Comparison of ENCODE assay signal across 8 cellular contexts in genomic region chr5:65562731-65563701, GRCh38. TPM values are rescaled to one million over a fixed set of nuclear protein-coding genes. Genes with fewer than 3 reads are reported as not detected.
DNase-seq lines count a peak whose midpoint lies in the region; ATAC-seq, FAIRE-seq and TF ChIP-seq lines count a peak whose summit lies in the region.

Gene CENPK, minus strand, starts transcription at chr5:65563168. Its CDS starts 8,261 bp downstream, at chr5:65554907.
Gene PPWD1, plus strand, starts transcription at chr5:65563296. Its CDS starts 15 bp downstream, at chr5:65563311.

- 0% methylated on average over 54 of the region's 54 CpGs for WGBS in sigmoid colon, 2 donors

- H3K36me3 Mint-ChIP-seq in brain, result peaks cover 3% of the 10 kb centered on the region

- TF ChIP-seq POLR2A in sigmoid colon (IDR thresholded peaks at IDR 0.05), result peak; percentile 39 to 65

- peaks cover 61% of the 10 kb centered on the region for H3K4me1 Mint-ChIP-seq in brain

- H3K27ac ChIP-seq in 22Rv1 (peak within 1 kb of the TSS; percentile 82), sigmoid colon (peak within 1 kb of the TSS; percentile 80 to 88 (median 87))

- intact Hi-C loops in sigmoid colon (cut with DNase I), result loop anchor here (2.0 to 10.0 kb wide), 4 partner anchors 62 to 798 kb away; partner anchors contain the start of genes ADAMTS6, CWC27, SHLD3 and SREK1

- ATAC-seq in GM18520 (IDR thresholded peaks at IDR 0.05; ENCODE audit: unreplicated experiment) (peak; percentile 99), HG03064 (IDR thresholded peaks at IDR 0.05; ENCODE audit: low read depth, unreplicated experiment) (peak; percentile 99)

- H3K36me3 ChIP-seq in sigmoid colon, result no peaks in the 10 kb centered on the region

- peak within 1 kb of the TSS; percentile 97 to 99 (median 98) for H3K27ac Mint-ChIP-seq in brain

- TF ChIP-seq EP300 in sigmoid colon (IDR thresholded peaks at IDR 0.05), result peak in 1 of 4 donors; percentile 20

- FAIRE-seq in TTC549 (lab: Jason Lieb, UNC), result peak; percentile 88

- H3K27me3 ChIP-seq in sigmoid colon, result no peaks in the 10 kb centered on the region

- H3K4me1 ChIP-seq in sigmoid colon, result peaks cover 0 to 29% (median 22%) of the 10 kb centered on the region in 4 donors

- H3K27me3 Mint-ChIP-seq in brain, result peaks cover 11% of the 10 kb centered on the region

- peak within 1 kb of the TSS; percentile 75 to 91 (median 84) for H3K4me3 ChIP-seq in sigmoid colon

- peak within 1 kb of the TSS; percentile 93 to 99 (median 95) for H3K4me3 Mint-ChIP-seq in brain

- DNase-seq in NCI-H2107 treated with DMSO at 0.1 percent for 48 hours (lab: John Stamatoyannopoulos, UW; ENCODE audit: unreplicated experiment), result peak; percentile 81
- peak; percentile 68 for DNase-seq in iPS DF 4.7 (ENCODE audit: extremely low read depth, low spot score)
- peak; percentile 97 for DNase-seq in sigmoid colon

- TF ChIP-seq CTCF in 22Rv1 (IDR thresholded peaks at IDR 0.05), result no peak
- TF ChIP-seq CTCF in brain (conservative IDR thresholded peaks at IDR 0.05), result no peak
- no peak for TF ChIP-seq CTCF in sigmoid colon (IDR thresholded peaks at IDR 0.05)

- H3K9me3 ChIP-seq in sigmoid colon, result no peaks in the 10 kb centered on the region

- no peaks in the 10 kb centered on the region for H3K9me3 Mint-ChIP-seq in brain

RNA-seq across cellular contexts. Expression of gene CENPK, which starts in this region (rescaled TPM):
- polyA plus RNA-seq in brain (ENCODE audit: insufficient read depth, low read depth, low replicate concordance) (4.1 TPM), sigmoid colon (10 to 100 TPM in 1 of 3 donors, 1 to 10 TPM in 2; 3.6 to 14.5 (median 9.7) TPM)
- 1 to 10 TPM in 2 of 4 donors, not detected in 2; 1.4 to 1.8 TPM for total RNA-seq in sigmoid colon

RNA-seq across cellular contexts. Expression of gene PPWD1, which starts in this region (rescaled TPM):
- polyA plus RNA-seq in brain (ENCODE audit: insufficient read depth, low read depth, low replicate concordance) (7.2 TPM), sigmoid colon (10 to 100 TPM in 2 of 3 donors, 1 to 10 TPM in 1; 9.7 to 20.2 (median 17.4) TPM)
- 10 to 100 TPM; 50.2 to 91.1 (median 78.1) TPM for total RNA-seq in sigmoid colon

Comparison
In these comparisons a context has a peak if more than half of its experiments do, and no peak if none do; other contexts are left out.
1. Peak in every context shown above with its lines: DNase-seq, ATAC-seq, H3K4me3 ChIP-seq and H3K27ac ChIP-seq.